Comparison of ENCODE assay signal across 1 cellular context in the genomic region with DNA sequence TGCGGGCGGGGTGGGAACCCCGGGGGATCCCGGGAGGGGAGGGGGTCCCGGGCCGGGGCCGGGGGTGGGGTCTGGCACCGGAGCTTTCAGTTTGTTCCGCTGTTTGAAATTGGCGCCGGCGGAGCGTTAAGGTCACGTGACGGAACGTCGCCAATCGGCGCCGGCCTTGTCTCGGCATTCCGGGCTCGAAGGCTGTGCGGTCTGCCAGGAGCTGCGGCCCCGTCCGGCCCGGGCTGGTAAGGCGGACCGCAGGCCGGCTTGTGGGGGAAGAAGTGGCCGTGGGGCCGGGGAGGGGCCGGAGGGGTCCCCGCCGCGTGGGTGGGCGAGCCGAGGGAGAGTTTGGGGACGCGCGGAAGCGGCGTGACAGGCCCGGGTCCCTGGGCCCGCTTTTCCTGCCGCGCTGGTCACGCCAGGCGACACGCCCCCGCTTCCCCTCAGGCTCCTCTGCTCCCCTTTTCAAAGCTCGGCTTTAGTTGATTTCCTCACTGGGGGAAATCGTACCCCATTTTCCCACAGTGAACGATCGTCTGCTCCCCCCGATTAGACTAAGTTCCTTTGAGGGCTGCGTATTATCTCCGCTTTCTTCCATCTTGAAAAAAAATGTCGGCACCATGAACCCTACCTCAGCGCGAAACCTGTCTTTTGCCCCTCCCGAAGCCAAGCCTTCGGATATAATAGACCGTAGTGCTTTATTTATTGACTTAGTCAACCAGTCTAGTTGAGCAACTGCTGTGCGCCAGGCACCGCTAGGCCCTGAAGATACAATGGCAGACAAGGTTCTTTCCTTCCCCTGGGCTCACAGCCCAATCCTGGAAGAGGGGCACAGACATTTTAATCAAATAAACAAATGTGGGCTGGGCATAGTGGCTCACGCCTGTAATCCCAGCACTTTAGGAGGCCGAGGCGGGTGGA.
TF ChIP-seq lines count a peak whose summit lies in the region.

A gene with protein sequence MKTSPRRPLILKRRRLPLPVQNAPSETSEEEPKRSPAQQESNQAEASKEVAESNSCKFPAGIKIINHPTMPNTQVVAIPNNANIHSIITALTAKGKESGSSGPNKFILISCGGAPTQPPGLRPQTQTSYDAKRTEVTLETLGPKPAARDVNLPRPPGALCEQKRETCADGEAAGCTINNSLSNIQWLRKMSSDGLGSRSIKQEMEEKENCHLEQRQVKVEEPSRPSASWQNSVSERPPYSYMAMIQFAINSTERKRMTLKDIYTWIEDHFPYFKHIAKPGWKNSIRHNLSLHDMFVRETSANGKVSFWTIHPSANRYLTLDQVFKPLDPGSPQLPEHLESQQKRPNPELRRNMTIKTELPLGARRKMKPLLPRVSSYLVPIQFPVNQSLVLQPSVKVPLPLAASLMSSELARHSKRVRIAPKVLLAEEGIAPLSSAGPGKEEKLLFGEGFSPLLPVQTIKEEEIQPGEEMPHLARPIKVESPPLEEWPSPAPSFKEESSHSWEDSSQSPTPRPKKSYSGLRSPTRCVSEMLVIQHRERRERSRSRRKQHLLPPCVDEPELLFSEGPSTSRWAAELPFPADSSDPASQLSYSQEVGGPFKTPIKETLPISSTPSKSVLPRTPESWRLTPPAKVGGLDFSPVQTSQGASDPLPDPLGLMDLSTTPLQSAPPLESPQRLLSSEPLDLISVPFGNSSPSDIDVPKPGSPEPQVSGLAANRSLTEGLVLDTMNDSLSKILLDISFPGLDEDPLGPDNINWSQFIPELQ (minus strand): TSS at position 128 of the 912 bp plus-strand sequence. CDS start 2,696 bp downstream, outside the sequence.
A gene with protein sequence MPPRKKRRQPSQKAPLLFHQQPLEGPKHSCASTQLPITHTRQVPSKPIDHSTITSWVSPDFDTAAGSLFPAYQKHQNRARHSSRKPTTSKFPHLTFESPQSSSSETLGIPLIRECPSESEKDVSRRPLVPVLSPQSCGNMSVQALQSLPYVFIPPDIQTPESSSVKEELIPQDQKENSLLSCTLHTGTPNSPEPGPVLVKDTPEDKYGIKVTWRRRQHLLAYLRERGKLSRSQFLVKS (plus strand): TSS at position 177 of the 912 bp plus-strand sequence. CDS start 8,144 bp downstream, outside the sequence.

TF ChIP-seq in GM12878, 131 proteins besides CTCF, POLR2A, EP300 and RAD21 (continues in another document):
- peak; percentile 67 for TF ChIP-seq KLF5 (IDR thresholded peaks at IDR 0.05; ENCODE audit: partially characterized antibody)
- no peak for TF ChIP-seq TBL1XR1 (IDR thresholded peaks at IDR 0.05; ENCODE audit: low read depth, low read length)
- TF ChIP-seq MXI1 (IDR thresholded peaks at IDR 0.05; ENCODE audit: low read depth, low read length): no peak; the same call in 1 of the 2 replicates
- TF ChIP-seq JUNB (IDR thresholded peaks at IDR 0.05): no peak
- no peak for TF ChIP-seq SREBF2 (IDR thresholded peaks at IDR 0.05; ENCODE audit: low read length)
- no peak for TF ChIP-seq SMC3 (IDR thresholded peaks at IDR 0.05; ENCODE audit: borderline replicate concordance, low read length)
- TF ChIP-seq, protein P1, sequence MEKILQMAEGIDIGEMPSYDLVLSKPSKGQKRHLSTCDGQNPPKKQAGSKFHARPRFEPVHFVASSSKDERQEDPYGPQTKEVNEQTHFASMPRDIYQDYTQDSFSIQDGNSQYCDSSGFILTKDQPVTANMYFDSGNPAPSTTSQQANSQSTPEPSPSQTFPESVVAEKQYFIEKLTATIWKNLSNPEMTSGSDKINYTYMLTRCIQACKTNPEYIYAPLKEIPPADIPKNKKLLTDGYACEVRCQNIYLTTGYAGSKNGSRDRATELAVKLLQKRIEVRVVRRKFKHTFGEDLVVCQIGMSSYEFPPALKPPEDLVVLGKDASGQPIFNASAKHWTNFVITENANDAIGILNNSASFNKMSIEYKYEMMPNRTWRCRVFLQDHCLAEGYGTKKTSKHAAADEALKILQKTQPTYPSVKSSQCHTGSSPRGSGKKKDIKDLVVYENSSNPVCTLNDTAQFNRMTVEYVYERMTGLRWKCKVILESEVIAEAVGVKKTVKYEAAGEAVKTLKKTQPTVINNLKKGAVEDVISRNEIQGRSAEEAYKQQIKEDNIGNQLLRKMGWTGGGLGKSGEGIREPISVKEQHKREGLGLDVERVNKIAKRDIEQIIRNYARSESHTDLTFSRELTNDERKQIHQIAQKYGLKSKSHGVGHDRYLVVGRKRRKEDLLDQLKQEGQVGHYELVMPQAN (conservative IDR thresholded peaks at IDR 0.05): peak; percentile 92
- peak; percentile 78 for TF ChIP-seq TAF1 (IDR thresholded peaks at IDR 0.05; ENCODE audit: borderline replicate concordance, low read depth, low read length)
- TF ChIP-seq CBX3 (IDR thresholded peaks at IDR 0.05; ENCODE audit: borderline replicate concordance, low read depth): no peak
- TF ChIP-seq ZNF217 (IDR thresholded peaks at IDR 0.05): no peak
- peak; percentile 50; the same call in 1 of the 2 replicates for TF ChIP-seq NBN (IDR thresholded peaks at IDR 0.05)
- no peak for TF ChIP-seq SMAD5 (IDR thresholded peaks at IDR 0.05; ENCODE audit: low read depth)
- TF ChIP-seq, protein P2, sequence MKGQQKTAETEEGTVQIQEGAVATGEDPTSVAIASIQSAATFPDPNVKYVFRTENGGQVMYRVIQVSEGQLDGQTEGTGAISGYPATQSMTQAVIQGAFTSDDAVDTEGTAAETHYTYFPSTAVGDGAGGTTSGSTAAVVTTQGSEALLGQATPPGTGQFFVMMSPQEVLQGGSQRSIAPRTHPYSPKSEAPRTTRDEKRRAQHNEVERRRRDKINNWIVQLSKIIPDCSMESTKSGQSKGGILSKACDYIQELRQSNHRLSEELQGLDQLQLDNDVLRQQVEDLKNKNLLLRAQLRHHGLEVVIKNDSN (IDR thresholded peaks at IDR 0.05; ENCODE audit: borderline replicate concordance, extremely low read length, insufficient read depth, low read depth, low read length): peak; percentile 93
- no peak for TF ChIP-seq ZNF622 (IDR thresholded peaks at IDR 0.05)
- no peak for TF ChIP-seq BCL11A (IDR thresholded peaks at IDR 0.05; ENCODE audit: low read depth, low read length)
- no peak for TF ChIP-seq ATF7 (IDR thresholded peaks at IDR 0.05; ENCODE audit: low read depth)
- no peak for TF ChIP-seq JUND (IDR thresholded peaks at IDR 0.05; ENCODE audit: low read depth, low read length)
- no peak for TF ChIP-seq BRCA1 (IDR thresholded peaks at IDR 0.05; ENCODE audit: low read depth, low read length)
- TF ChIP-seq ZNF384 (IDR thresholded peaks at IDR 0.05; ENCODE audit: borderline replicate concordance, low read depth, low read length): no peak
- TF ChIP-seq POU2F2 (IDR thresholded peaks at IDR 0.05; ENCODE audit: borderline replicate concordance, low read depth, low read length): no peak; the same call in 2 of the 3 replicates
- peak; percentile 68; the same call in 1 of the 2 replicates for TF ChIP-seq ZNF207 (IDR thresholded peaks at IDR 0.05; ENCODE audit: borderline replicate concordance)
- no peak for TF ChIP-seq NR2C2 (IDR thresholded peaks at IDR 0.05; ENCODE audit: borderline replicate concordance, control insufficient read depth, insufficient read length, low read depth)
- TF ChIP-seq, protein P3, sequence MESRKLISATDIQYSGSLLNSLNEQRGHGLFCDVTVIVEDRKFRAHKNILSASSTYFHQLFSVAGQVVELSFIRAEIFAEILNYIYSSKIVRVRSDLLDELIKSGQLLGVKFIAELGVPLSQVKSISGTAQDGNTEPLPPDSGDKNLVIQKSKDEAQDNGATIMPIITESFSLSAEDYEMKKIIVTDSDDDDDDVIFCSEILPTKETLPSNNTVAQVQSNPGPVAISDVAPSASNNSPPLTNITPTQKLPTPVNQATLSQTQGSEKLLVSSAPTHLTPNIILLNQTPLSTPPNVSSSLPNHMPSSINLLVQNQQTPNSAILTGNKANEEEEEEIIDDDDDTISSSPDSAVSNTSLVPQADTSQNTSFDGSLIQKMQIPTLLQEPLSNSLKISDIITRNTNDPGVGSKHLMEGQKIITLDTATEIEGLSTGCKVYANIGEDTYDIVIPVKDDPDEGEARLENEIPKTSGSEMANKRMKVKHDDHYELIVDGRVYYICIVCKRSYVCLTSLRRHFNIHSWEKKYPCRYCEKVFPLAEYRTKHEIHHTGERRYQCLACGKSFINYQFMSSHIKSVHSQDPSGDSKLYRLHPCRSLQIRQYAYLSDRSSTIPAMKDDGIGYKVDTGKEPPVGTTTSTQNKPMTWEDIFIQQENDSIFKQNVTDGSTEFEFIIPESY (IDR thresholded peaks at IDR 0.05): no peak
- no peak for TF ChIP-seq HDGF (IDR thresholded peaks at IDR 0.05)
- TF ChIP-seq, protein P4, sequence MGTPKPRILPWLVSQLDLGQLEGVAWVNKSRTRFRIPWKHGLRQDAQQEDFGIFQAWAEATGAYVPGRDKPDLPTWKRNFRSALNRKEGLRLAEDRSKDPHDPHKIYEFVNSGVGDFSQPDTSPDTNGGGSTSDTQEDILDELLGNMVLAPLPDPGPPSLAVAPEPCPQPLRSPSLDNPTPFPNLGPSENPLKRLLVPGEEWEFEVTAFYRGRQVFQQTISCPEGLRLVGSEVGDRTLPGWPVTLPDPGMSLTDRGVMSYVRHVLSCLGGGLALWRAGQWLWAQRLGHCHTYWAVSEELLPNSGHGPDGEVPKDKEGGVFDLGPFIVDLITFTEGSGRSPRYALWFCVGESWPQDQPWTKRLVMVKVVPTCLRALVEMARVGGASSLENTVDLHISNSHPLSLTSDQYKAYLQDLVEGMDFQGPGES (IDR thresholded peaks at IDR 0.05): peak; percentile 23; the same call in 1 of the 2 replicates
- no peak for TF ChIP-seq ESRRA (IDR thresholded peaks at IDR 0.05; ENCODE audit: low read length)
- peak; percentile 50 to 97; a peak in 2 of 4 replicates for TF ChIP-seq BHLHE40 (IDR thresholded peaks at IDR 0.05; ENCODE audit: borderline replicate concordance in 1 of 2, low read depth in 2 of 2, low read length in 1 of 2)
- TF ChIP-seq, protein P5, sequence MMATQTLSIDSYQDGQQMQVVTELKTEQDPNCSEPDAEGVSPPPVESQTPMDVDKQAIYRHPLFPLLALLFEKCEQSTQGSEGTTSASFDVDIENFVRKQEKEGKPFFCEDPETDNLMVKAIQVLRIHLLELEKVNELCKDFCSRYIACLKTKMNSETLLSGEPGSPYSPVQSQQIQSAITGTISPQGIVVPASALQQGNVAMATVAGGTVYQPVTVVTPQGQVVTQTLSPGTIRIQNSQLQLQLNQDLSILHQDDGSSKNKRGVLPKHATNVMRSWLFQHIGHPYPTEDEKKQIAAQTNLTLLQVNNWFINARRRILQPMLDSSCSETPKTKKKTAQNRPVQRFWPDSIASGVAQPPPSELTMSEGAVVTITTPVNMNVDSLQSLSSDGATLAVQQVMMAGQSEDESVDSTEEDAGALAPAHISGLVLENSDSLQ (IDR thresholded peaks at IDR 0.05): 0 out of 2 replicates have a peak, but pooled peaks have one; percentile 11
- TF ChIP-seq MYB (IDR thresholded peaks at IDR 0.05; ENCODE audit: borderline replicate concordance, low read depth, low read length): no peak
- TF ChIP-seq, protein P6, sequence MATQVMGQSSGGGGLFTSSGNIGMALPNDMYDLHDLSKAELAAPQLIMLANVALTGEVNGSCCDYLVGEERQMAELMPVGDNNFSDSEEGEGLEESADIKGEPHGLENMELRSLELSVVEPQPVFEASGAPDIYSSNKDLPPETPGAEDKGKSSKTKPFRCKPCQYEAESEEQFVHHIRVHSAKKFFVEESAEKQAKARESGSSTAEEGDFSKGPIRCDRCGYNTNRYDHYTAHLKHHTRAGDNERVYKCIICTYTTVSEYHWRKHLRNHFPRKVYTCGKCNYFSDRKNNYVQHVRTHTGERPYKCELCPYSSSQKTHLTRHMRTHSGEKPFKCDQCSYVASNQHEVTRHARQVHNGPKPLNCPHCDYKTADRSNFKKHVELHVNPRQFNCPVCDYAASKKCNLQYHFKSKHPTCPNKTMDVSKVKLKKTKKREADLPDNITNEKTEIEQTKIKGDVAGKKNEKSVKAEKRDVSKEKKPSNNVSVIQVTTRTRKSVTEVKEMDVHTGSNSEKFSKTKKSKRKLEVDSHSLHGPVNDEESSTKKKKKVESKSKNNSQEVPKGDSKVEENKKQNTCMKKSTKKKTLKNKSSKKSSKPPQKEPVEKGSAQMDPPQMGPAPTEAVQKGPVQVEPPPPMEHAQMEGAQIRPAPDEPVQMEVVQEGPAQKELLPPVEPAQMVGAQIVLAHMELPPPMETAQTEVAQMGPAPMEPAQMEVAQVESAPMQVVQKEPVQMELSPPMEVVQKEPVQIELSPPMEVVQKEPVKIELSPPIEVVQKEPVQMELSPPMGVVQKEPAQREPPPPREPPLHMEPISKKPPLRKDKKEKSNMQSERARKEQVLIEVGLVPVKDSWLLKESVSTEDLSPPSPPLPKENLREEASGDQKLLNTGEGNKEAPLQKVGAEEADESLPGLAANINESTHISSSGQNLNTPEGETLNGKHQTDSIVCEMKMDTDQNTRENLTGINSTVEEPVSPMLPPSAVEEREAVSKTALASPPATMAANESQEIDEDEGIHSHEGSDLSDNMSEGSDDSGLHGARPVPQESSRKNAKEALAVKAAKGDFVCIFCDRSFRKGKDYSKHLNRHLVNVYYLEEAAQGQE (IDR thresholded peaks at IDR 0.05; ENCODE audit: low read depth, low read length): no peak
- TF ChIP-seq, protein P7, sequence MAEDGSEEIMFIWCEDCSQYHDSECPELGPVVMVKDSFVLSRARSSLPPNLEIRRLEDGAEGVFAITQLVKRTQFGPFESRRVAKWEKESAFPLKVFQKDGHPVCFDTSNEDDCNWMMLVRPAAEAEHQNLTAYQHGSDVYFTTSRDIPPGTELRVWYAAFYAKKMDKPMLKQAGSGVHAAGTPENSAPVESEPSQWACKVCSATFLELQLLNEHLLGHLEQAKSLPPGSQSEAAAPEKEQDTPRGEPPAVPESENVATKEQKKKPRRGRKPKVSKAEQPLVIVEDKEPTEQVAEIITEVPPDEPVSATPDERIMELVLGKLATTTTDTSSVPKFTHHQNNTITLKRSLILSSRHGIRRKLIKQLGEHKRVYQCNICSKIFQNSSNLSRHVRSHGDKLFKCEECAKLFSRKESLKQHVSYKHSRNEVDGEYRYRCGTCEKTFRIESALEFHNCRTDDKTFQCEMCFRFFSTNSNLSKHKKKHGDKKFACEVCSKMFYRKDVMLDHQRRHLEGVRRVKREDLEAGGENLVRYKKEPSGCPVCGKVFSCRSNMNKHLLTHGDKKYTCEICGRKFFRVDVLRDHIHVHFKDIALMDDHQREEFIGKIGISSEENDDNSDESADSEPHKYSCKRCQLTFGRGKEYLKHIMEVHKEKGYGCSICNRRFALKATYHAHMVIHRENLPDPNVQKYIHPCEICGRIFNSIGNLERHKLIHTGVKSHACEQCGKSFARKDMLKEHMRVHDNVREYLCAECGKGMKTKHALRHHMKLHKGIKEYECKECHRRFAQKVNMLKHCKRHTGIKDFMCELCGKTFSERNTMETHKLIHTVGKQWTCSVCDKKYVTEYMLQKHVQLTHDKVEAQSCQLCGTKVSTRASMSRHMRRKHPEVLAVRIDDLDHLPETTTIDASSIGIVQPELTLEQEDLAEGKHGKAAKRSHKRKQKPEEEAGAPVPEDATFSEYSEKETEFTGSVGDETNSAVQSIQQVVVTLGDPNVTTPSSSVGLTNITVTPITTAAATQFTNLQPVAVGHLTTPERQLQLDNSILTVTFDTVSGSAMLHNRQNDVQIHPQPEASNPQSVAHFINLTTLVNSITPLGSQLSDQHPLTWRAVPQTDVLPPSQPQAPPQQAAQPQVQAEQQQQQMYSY (CRISPR knock-in tag; IDR thresholded peaks at IDR 0.05): peak; percentile 82
- peak; percentile 23; the same call in 1 of the 2 replicates for TF ChIP-seq HCFC1 (IDR thresholded peaks at IDR 0.05; ENCODE audit: low read length)
- TF ChIP-seq SMARCA5 (IDR thresholded peaks at IDR 0.05): no peak; the same call in 1 of the 2 replicates
